ENCODE assay signal across 13 cellular contexts in the genomic region with DNA sequence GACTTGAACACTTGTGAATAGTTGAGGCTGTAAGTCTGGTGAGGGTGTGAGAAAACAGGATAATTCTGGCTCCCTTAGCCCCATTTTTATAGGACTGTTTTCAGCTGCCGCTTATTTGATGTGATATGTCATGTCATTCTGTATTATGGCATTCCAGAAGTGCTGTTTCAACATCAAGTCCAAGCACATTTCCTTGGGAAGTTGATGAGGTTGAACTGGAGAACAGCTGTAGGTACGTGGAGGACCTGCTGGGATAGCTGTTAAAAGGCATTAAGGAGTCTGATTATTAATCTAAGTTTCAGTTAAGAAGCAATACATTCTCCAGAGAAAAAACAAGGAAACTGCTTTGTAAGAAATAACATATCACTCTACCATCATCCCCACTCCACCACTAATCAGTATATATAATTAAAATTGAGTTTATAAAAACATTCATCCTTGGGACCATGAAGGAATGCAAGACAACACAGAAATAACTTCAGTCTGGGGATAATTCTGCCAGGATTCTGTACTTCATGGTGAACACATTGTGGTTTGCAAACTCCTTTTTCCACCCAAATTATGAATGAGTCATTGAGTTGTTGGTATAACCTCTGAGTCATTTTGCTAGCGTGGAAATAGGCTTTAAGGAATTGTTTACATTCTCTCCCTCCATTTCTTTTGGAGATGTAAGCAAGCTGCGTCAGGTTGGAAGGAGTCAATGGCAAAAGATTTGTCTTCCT. TPM values are rescaled to one million over a fixed set of nuclear protein-coding genes. Genes with fewer than 3 reads are reported as not detected.
DNase-seq lines count a peak whose midpoint lies in the region; ATAC-seq, FAIRE-seq and TF ChIP-seq lines count a peak whose summit lies in the region.
"Had no signal": no experiment of that assay in that cellular context is flagged by ENCODE, and none has a peak within 500 bp of the region (broad histone marks: within the 10 kb centered on the region; RNA-seq: fewer than 3 reads in every experiment).

No MANE protein-coding gene starts in this region.

- H3K4me3 ChIP-seq in BJ (ENCODE audit: low read depth, low read length): no peak overlapping the region
- peak overlapping the region; percentile 8 for H3K4me3 ChIP-seq in astrocyte (ENCODE audit: insufficient read depth, low read depth, low read length)
- no peak overlapping the region for H3K4me3 ChIP-seq in kidney epithelial cell (ENCODE audit: low read depth, low read length)
- no peak overlapping the region for H3K4me3 ChIP-seq in ascending aorta
- H3K4me3 ChIP-seq: upper lobe of right lung had no signal

- no peaks in the 10 kb centered on the region for H3K27me3 Mint-ChIP-seq in astrocyte (ENCODE audit: low read depth, unreplicated experiment)
- H3K27me3 Mint-ChIP-seq: activated naive CD8-positive, alpha-beta T cell treated with anti-CD3 and anti-CD28 coated beads for 36 hours had no signal

- H3K27me3 ChIP-seq in BJ (ENCODE audit: control insufficient read depth, insufficient read depth, low read length) (no peaks in the 10 kb centered on the region), astrocyte (ENCODE audit: insufficient read depth, low read length) (peaks cover 22% of the 10 kb centered on the region), kidney epithelial cell (ENCODE audit: control insufficient read depth, insufficient read depth, low read length) (no peaks in the 10 kb centered on the region), ascending aorta (no peaks in the 10 kb centered on the region)
- H3K27me3 ChIP-seq: upper lobe of right lung had no signal

- H3K9me3 Mint-ChIP-seq in astrocyte (ENCODE audit: unreplicated experiment): no peaks in the 10 kb centered on the region
- H3K9me3 Mint-ChIP-seq: activated naive CD8-positive, alpha-beta T cell treated with anti-CD3 and anti-CD28 coated beads for 36 hours; T-helper 1 cell treated with Interleukin-12 subunit alpha and Interleukin-12 subunit beta and Interleukin-4 antibody, amounts not matched to agents 30 μg/mL and 1 μg/mL, for 36 hours had no signal

- FAIRE-seq in astrocyte (lab: Jason Lieb, UNC): no peak

- H3K4me3 Mint-ChIP-seq in astrocyte (ENCODE audit: unreplicated experiment): no peak overlapping the region
- H3K4me3 Mint-ChIP-seq: activated naive CD8-positive, alpha-beta T cell treated with anti-CD3 and anti-CD28 coated beads for 36 hours; T-helper 1 cell treated with Interleukin-12 subunit alpha and Interleukin-12 subunit beta and Interleukin-4 antibody, amounts not matched to agents 30 μg/mL and 1 μg/mL, for 36 hours had no signal

- POLR2A ChIA-PET in BJ (lab: Charles Lee): no interaction called here

- no peaks in the 10 kb centered on the region for H4K20me1 ChIP-seq in astrocyte (ENCODE audit: insufficient read depth, low read length)

- H2AFZ ChIP-seq in astrocyte (ENCODE audit: low read depth, low read length): no peak overlapping the region

- no peaks in the 10 kb centered on the region for H3K79me2 ChIP-seq in astrocyte (ENCODE audit: insufficient read depth, low read length)

- peak overlapping the region; percentile 54 for H3K4me2 ChIP-seq in astrocyte (ENCODE audit: low read length)

- intact Hi-C loops in ascending aorta (cut with DNase I): no loop called here

- H3K9me3 ChIP-seq in astrocyte (ENCODE audit: insufficient read depth, low read depth, low read length): no peaks in the 10 kb centered on the region
- no peaks in the 10 kb centered on the region for H3K9me3 ChIP-seq in ascending aorta
- H3K9me3 ChIP-seq: upper lobe of right lung had no signal

- DNase-seq in BJ (ENCODE audit: low read depth) (peak; percentile 4), HT1080 (ENCODE audit: low read depth) (peak; percentile 78), astrocyte (ENCODE audit: low read depth) (peak; percentile 74), kidney epithelial cell (ENCODE audit: low read depth) (peak; percentile 25), AML-193 (lab: John Stamatoyannopoulos, UW) (no peak), ascending aorta (ENCODE audit: low spot score in 2 of 2) (no peak)
- DNase-seq in stimulated activated naive CD8-positive, alpha-beta T cell treated with anti-CD3 and anti-CD28 coated beads, Interleukin-15, Interleukin-2, amounts not matched to agents 100 U/mL and 50 U/mL, for 24 hours: no peak
- DNase-seq: activated naive CD8-positive, alpha-beta T cell treated with anti-CD3 and anti-CD28 coated beads for 36 hours; left colon; posterior cingulate gyrus; upper lobe of right lung had no signal

- peaks cover 12% of the 10 kb centered on the region for H3K4me1 Mint-ChIP-seq in astrocyte (ENCODE audit: low read depth, unreplicated experiment)
- H3K4me1 Mint-ChIP-seq: activated naive CD8-positive, alpha-beta T cell treated with anti-CD3 and anti-CD28 coated beads for 36 hours had no signal

- H3K9ac ChIP-seq in astrocyte (ENCODE audit: low read length): no peak overlapping the region

- ATAC-seq in GM21447 (IDR thresholded peaks at IDR 0.05; ENCODE audit: unreplicated experiment): no peak
- no peak for ATAC-seq in stimulated activated naive CD8-positive, alpha-beta T cell treated with anti-CD3 and anti-CD28 coated beads, Interleukin-15, Interleukin-2, amounts not matched to agents 100 U/mL and 50 U/mL, for 24 hours
- ATAC-seq: left colon, upper lobe of right lung had no signal

- no peaks in the 10 kb centered on the region for H3K36me3 Mint-ChIP-seq in astrocyte (ENCODE audit: low read depth, unreplicated experiment)
- H3K36me3 Mint-ChIP-seq: activated naive CD8-positive, alpha-beta T cell treated with anti-CD3 and anti-CD28 coated beads for 36 hours had no signal

- H3K36me3 ChIP-seq in BJ (ENCODE audit: control insufficient read depth, insufficient read depth, low read length): no peaks in the 10 kb centered on the region
- H3K36me3 ChIP-seq in astrocyte (ENCODE audit: insufficient read depth, low read length): no peaks in the 10 kb centered on the region
- H3K36me3 ChIP-seq in kidney epithelial cell (ENCODE audit: control insufficient read depth, insufficient read depth, low read length): no peaks in the 10 kb centered on the region
- no peaks in the 10 kb centered on the region for H3K36me3 ChIP-seq in ascending aorta
- H3K36me3 ChIP-seq: upper lobe of right lung had no signal

- CTCF ChIA-PET in BJ (lab: Yijun Ruan, JAX): no interaction called here

- peaks cover 11% of the 10 kb centered on the region for H3K4me1 ChIP-seq in astrocyte (ENCODE audit: insufficient read depth, low read length)
- H3K4me1 ChIP-seq in ascending aorta: no peaks in the 10 kb centered on the region
- H3K4me1 ChIP-seq: upper lobe of right lung had no signal

- H3K27ac Mint-ChIP-seq in astrocyte (ENCODE audit: unreplicated experiment): peak overlapping the region; percentile 75
- H3K27ac Mint-ChIP-seq: activated naive CD8-positive, alpha-beta T cell treated with anti-CD3 and anti-CD28 coated beads for 36 hours; T-helper 1 cell treated with Interleukin-12 subunit alpha and Interleukin-12 subunit beta and Interleukin-4 antibody, amounts not matched to agents 30 μg/mL and 1 μg/mL, for 36 hours had no signal

- H3K27ac ChIP-seq in astrocyte (ENCODE audit: low read depth, low read length): peak overlapping the region; percentile 38
- H3K27ac ChIP-seq in ascending aorta: no peak overlapping the region
- H3K27ac ChIP-seq: upper lobe of right lung had no signal

- TF ChIP-seq CTCF in BJ (IDR thresholded peaks at IDR 0.05; ENCODE audit: insufficient read depth, low read depth, low read length): no peak
- no peak for TF ChIP-seq CTCF in astrocyte (IDR thresholded peaks at IDR 0.05; ENCODE audit: insufficient read depth, low read depth, low read length)
- no peak for TF ChIP-seq CTCF in kidney epithelial cell (IDR thresholded peaks at IDR 0.05; ENCODE audit: insufficient read depth, low read length, poor library complexity, severe bottlenecking)
- no peak for TF ChIP-seq CTCF in ascending aorta (IDR thresholded peaks at IDR 0.05)

RNA-seq across cellular contexts. Expression of a gene that starts 39.9 kb away (rescaled TPM):
- not detected in 2 replicates for polyA plus RNA-seq in BJ (2011; rRNA removed)
- not detected in 2 replicates for polyA minus RNA-seq in BJ (2011; rRNA and poly(A)+ RNA removed)
- total RNA-seq in HT1080 (2014; rRNA removed; shearing (Covaris generic)): not detected in 2 replicates
- polyA plus RNA-seq in HT1080 (2015; cell fraction: cytosol; rRNA removed): not detected in 2 replicates
- not detected in 2 replicates for polyA plus RNA-seq in HT1080 (2015; cell fraction: nucleus; rRNA removed)
- total RNA-seq in astrocyte: 0.09 TPM in 1 of 2 replicates, not detected in the other
- total RNA-seq in kidney epithelial cell: not detected in 2 replicates
- not detected for total RNA-seq in ascending aorta
- total RNA-seq: activated naive CD8-positive, alpha-beta T cell treated with anti-CD3 and anti-CD28 coated beads for 36 hours; upper lobe of right lung had no signal

Comparison
In these comparisons a context has a peak if more than half of its experiments do, and no peak if none do; other contexts are left out.
1. DNase-seq: peak in BJ (single experiment), HT1080 (single experiment), astrocyte (single experiment) and kidney epithelial cell (single experiment); none in AML-193 (0 of 2), stimulated activated naive CD8-positive, alpha-beta T cell treated with anti-CD3 and anti-CD28 coated beads, Interleukin-15, Interleukin-2, amounts not matched to agents 100 U/mL and 50 U/mL, for 24 hours (single experiment) and ascending aorta (0 of 2).